ENCODE assay signal across 8 cellular contexts in the genomic region with DNA sequence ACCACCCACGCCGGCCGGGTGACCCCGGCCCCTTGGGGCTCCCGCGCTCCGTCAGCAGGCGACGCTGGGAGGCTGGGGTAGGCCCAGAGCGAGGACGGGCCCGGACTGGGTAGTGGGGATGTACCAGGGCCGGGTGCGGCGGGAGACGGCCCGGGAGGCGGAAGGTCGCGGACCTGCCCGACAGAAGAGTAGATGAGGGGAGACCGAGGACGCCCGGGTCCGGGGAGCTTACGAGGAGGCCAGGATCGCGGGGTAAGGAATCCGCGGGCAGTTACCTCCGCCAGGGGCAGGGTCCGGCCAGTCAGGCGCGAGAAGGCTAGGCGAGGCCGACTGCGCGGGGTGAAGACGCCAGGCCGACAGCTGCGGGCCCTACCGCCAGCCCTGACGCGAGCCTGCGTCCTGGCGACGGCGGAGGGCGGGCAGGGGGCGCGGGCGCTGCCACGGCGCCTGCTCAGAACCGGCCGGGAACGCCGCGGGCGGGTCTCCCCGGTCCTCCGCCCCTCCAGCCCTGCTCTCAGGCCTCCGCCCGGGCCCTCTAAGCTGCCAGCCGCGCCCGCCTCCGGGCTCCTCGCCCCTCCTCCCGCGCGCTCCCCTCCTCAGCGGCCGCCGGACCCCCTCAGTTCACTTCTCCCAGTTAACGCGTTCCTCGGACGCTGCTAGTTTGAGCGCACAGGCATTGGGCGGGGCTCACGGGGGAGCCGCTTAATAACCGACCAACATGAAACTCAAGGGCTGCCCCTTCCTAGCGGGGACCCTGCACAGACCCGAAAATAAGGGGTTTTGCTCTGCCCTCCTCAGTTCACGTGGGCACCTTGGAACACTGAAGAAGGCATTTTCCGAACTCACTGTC. TPM values are rescaled to one million over a fixed set of nuclear protein-coding genes. Genes with fewer than 3 reads are reported as not detected.
A peak's percentile ranks its signal among the peaks of the same experiment; 100 is the strongest.
DNase-seq lines count a peak whose midpoint lies in the region; ATAC-seq, FAIRE-seq and TF ChIP-seq lines count a peak whose summit lies in the region.

TSS of gene CPLANE1 (minus strand) at position 407 of the 850 bp plus-strand sequence. CDS start 1,678 bp downstream, outside the sequence.

- H3K27ac ChIP-seq in HepG2 (ENCODE audit: extremely low read length, insufficient read depth, low read length): peak within 1 kb of the TSS; percentile 84

- FAIRE-seq in HepG2 (lab: Jason Lieb, UNC): no peak

- H3K36me3 Mint-ChIP-seq in dendritic cell treated with granulocyte-macrophage colony-stimulating factor and Interleukin-4, amounts not matched to agents 40 ng/mL and 50 ng/mL, for 4 days (ENCODE audit: low read depth): peaks cover 10% of the 10 kb centered on the region

- TF ChIP-seq EP300 in HepG2 (IDR thresholded peaks at IDR 0.05; ENCODE audit: low read depth in 2 of 2, low read length in 2 of 2) (no peak), HepG2 (CRISPR knock-in tag; IDR thresholded peaks at IDR 0.05; ENCODE audit: borderline replicate concordance) (no peak)

- H3K9me3 ChIP-seq in HepG2 (ENCODE audit: low read length): peaks cover 4% of the 10 kb centered on the region

- H3K27me3 ChIP-seq in HepG2 (ENCODE audit: control insufficient read depth in 1 of 2, insufficient read depth in 2 of 2, low read length in 2 of 2): no peaks in the 10 kb centered on the region; a peak in 1 of 5 replicates

- peak within 1 kb of the TSS; percentile 86 for H3K27ac Mint-ChIP-seq in dendritic cell treated with granulocyte-macrophage colony-stimulating factor and Interleukin-4, amounts not matched to agents 40 ng/mL and 50 ng/mL, for 4 days

- peak; percentile 54 for DNase-seq in AG09319 (ENCODE audit: extremely low read depth, low read depth)
- peak; percentile 84 for DNase-seq in NCI-H446 treated with DMSO at 0.1 percent for 48 hours (lab: John Stamatoyannopoulos, UW)
- DNase-seq in activated CD4-positive, alpha-beta T cell treated with anti-CD3 and anti-CD28 coated beads for 48 hours: peak; percentile 64
- peak; percentile 53 for DNase-seq in HepG2 (ENCODE audit: low spot score)
- peak; percentile 52 to 55 for DNase-seq in stimulated activated CD4-positive, alpha-beta T cell treated with anti-CD3 and anti-CD28 coated beads, Interleukin-2, amount 100 ng/mL, for 48 hours

- H3K36me3 ChIP-seq in HepG2 (replicated peaks in 1 of 2; ENCODE audit: control insufficient read depth in 1 of 2, insufficient read depth in 2 of 2, low read length in 2 of 2): no peaks in the 10 kb centered on the region

- H3K4me3 Mint-ChIP-seq in dendritic cell treated with granulocyte-macrophage colony-stimulating factor and Interleukin-4, amounts not matched to agents 40 ng/mL and 50 ng/mL, for 4 days: peak within 1 kb of the TSS; percentile 93

- CTCF ChIA-PET in HepG2 (lab: Yijun Ruan, JAX; ENCODE audit: low intra/inter-chr PET ratio, low total read pairs): no interaction called here

- H3K4me2 ChIP-seq in HepG2 (ENCODE audit: low read depth, low read length): peak within 1 kb of the TSS; percentile 76

- no TSS peak for BruUV-seq in HepG2 (replicated peaks; lab: Mats Ljungman, UMichigan)

- peaks cover 10% of the 10 kb centered on the region for H3K9me3 Mint-ChIP-seq in dendritic cell treated with granulocyte-macrophage colony-stimulating factor and Interleukin-4, amounts not matched to agents 40 ng/mL and 50 ng/mL, for 4 days

- H3K4me1 ChIP-seq in HepG2 (ENCODE audit: insufficient read depth, low read length): peaks cover 22% of the 10 kb centered on the region

- H3K27me3 Mint-ChIP-seq in dendritic cell treated with granulocyte-macrophage colony-stimulating factor and Interleukin-4, amounts not matched to agents 40 ng/mL and 50 ng/mL, for 4 days: peaks cover 9% of the 10 kb centered on the region

- H3K9ac ChIP-seq in HepG2 (ENCODE audit: insufficient read depth, low read depth, low read length): peak within 1 kb of the TSS; percentile 85

- H2AFZ ChIP-seq in HepG2 (ENCODE audit: low read length): peak within 1 kb of the TSS; percentile 79

- intact Hi-C loops in dendritic cell treated with granulocyte-macrophage colony-stimulating factor and Interleukin-4, amounts not matched to agents 40 ng/mL and 50 ng/mL, for 4 days (cut with micrococcal nuclease): no loop called here
- intact Hi-C loops in HepG2 (cut with micrococcal nuclease; ENCODE audit: unreplicated experiment): no loop called here

- POLR2A ChIA-PET in HepG2 (lab: Yijun Ruan, JAX): interaction anchor here (0.6 to 1.4 kb wide), 5 partner anchors 12 to 130 kb away, joined by 3 to 7 read pairs (median 3); partner anchors contain the start of genes NUP155 and WDR70

- H3K79me2 ChIP-seq in HepG2 (ENCODE audit: insufficient read depth, low read length): no peaks in the 10 kb centered on the region

- ATAC-seq in GM18907 (IDR thresholded peaks at IDR 0.05; ENCODE audit: unreplicated experiment) (peak; percentile 88), HG03135 (IDR thresholded peaks at IDR 0.05; ENCODE audit: unreplicated experiment) (peak; percentile 76), HepG2 (peak; percentile 95)

- 3% methylated on average over 35 of the region's 88 CpGs for WGBS in HepG2 (ENCODE audit: low lambda C conversion rate)

- no peak; the same call in 1 of the 2 replicates for TF ChIP-seq CTCF in AG09319 (IDR thresholded peaks at IDR 0.05; ENCODE audit: low read depth, low read length)
- TF ChIP-seq CTCF in HepG2 (CRISPR knock-in tag; IDR thresholded peaks at IDR 0.05): peak; percentile 38

- H3K4me1 Mint-ChIP-seq in dendritic cell treated with granulocyte-macrophage colony-stimulating factor and Interleukin-4, amounts not matched to agents 40 ng/mL and 50 ng/mL, for 4 days (ENCODE audit: low read depth): peaks cover 7% of the 10 kb centered on the region

- peak within 1 kb of the TSS; percentile 74 to 92 (median 83) for H3K4me3 ChIP-seq in HepG2 (replicated peaks in 1 of 3; ENCODE audit: insufficient read depth in 1 of 3, low read depth in 2 of 3, low read length in 3 of 3)

- in situ Hi-C loops in HepG2 (cut with HindIII; ENCODE audit: extremely low pct_ligation_motif_present, low pct_unique_long_range_greater_than_20kb): no loop called here

- peak; percentile 49 for TF ChIP-seq RAD21 in HepG2 (CRISPR knock-in tag; IDR thresholded peaks at IDR 0.05)

- H4K20me1 ChIP-seq in HepG2 (ENCODE audit: insufficient read depth, low read length): no peaks in the 10 kb centered on the region

- TF ChIP-seq POLR2A in HepG2 (IDR thresholded peaks at IDR 0.05; ENCODE audit: insufficient read depth in 1 of 2, low read depth in 2 of 2, low read length in 2 of 2): peak; percentile 83 to 85

TF ChIP-seq in HepG2, 621 proteins besides CTCF, POLR2A, EP300 and RAD21 (continues in another document):
- TF ChIP-seq ZNF296 (CRISPR knock-in tag; conservative IDR thresholded peaks at IDR 0.05): no peak
- TF ChIP-seq GTF2F1 (IDR thresholded peaks at IDR 0.05; ENCODE audit: low read length): no peak
- TF ChIP-seq SRSF9 (IDR thresholded peaks at IDR 0.05; ENCODE audit: borderline replicate concordance, insufficient read depth, low read depth, low read length, poor library complexity, severe bottlenecking): no peak
- 0 out of 2 replicates have a peak, but pooled peaks have one; percentile 20 for TF ChIP-seq MXD4 (CRISPR knock-in tag; IDR thresholded peaks at IDR 0.05)
- TF ChIP-seq HIVEP1 (CRISPR knock-in tag; IDR thresholded peaks at IDR 0.05): peak; percentile 76
- no peak; the same call in 1 of the 2 replicates for TF ChIP-seq ZNF580 (CRISPR knock-in tag; IDR thresholded peaks at IDR 0.05; ENCODE audit: borderline replicate concordance, low read depth)
- TF ChIP-seq E2F5 (CRISPR knock-in tag; conservative IDR thresholded peaks at IDR 0.05): no peak

RNA-seq across cellular contexts. Expression of gene CPLANE1, which starts in this region (rescaled TPM):
- 9.0 and 9.9 TPM in 2 replicates for total RNA-seq in HepG2 (2016; rRNA removed; fragmentation: Illumina TruSeq; extraction: Trizol)
- 10.5 and 13.5 TPM in 2 replicates for total RNA-seq in HepG2 (2016; cell fraction: cytosol; rRNA removed; fragmentation: Illumina TruSeq; extraction: Trizol; ENCODE audit: low read depth)
- total RNA-seq in HepG2 (2016; cell fraction: insoluble cytoplasmic fraction; rRNA removed; fragmentation: Illumina TruSeq; extraction: Trizol): 9.2 and 10.8 TPM in 2 replicates
- 5.4 and 8.6 TPM in 2 replicates for total RNA-seq in HepG2 (2016; cell fraction: membrane; rRNA removed; fragmentation: Illumina TruSeq; extraction: Trizol)
- 22.0 and 30.1 TPM in 2 replicates for total RNA-seq in HepG2 (2016; cell fraction: nucleus; rRNA removed; fragmentation: Illumina TruSeq; extraction: Trizol)
- polyA plus RNA-seq in HepG2 (2011; rRNA removed): 5.8 and 6.3 TPM in 2 replicates
- 1.4 and 1.8 TPM in 2 replicates for polyA plus RNA-seq in HepG2 (2011; cell fraction: cytosol; rRNA removed)
- polyA plus RNA-seq in HepG2 (2011; cell fraction: nucleus; rRNA removed): 4.8 and 5.5 TPM in 2 replicates
- polyA plus RNA-seq in HepG2 (2012): 2.8 and 4.2 TPM in 2 replicates
- 0.44 and 0.68 TPM in 2 replicates for polyA plus RNA-seq in HepG2 (2016; cell fraction: cytosol; fragmentation: Illumina TruSeq; extraction: Trizol; ENCODE audit: low read depth)
- 4.8 and 6.6 TPM in 2 replicates for polyA plus RNA-seq in HepG2 (2016; cell fraction: insoluble cytoplasmic fraction; fragmentation: Illumina TruSeq; extraction: Trizol; ENCODE audit: low read depth)
- polyA plus RNA-seq in HepG2 (2016; cell fraction: membrane; fragmentation: Illumina TruSeq; extraction: Trizol; ENCODE audit: low read depth): 0.66 and 0.68 TPM in 2 replicates
- polyA plus RNA-seq in HepG2 (2016; cell fraction: nucleus; fragmentation: Illumina TruSeq; extraction: Trizol; ENCODE audit: insufficient read depth, low read depth): 14.4 and 16.0 TPM in 2 replicates
- 8.2 and 40.1 TPM in 2 replicates for polyA minus RNA-seq in HepG2 (2011; rRNA and poly(A)+ RNA removed; ENCODE audit: low replicate concordance)
- 8.8 and 11.3 TPM in 2 replicates for polyA minus RNA-seq in HepG2 (2011; cell fraction: cytosol; rRNA and poly(A)+ RNA removed)
- 43.3 and 46.5 TPM in 2 replicates for polyA minus RNA-seq in HepG2 (2011; cell fraction: nucleus; rRNA and poly(A)+ RNA removed)

Comparison
In these comparisons a context has a peak if more than half of its experiments do, and no peak if none do; other contexts are left out.
1. Peak in every context shown above with its lines: DNase-seq, ATAC-seq, H3K4me3 ChIP-seq and H3K27ac ChIP-seq.